Comparison of ENCODE assay signal across 8 cellular contexts in genomic region chr16:75097941-75098897, GRCh38. TPM values are rescaled to one million over a fixed set of nuclear protein-coding genes. Genes with fewer than 3 reads are reported as not detected.
DNase-seq lines count a peak whose midpoint lies in the region; ATAC-seq lines count a peak whose summit lies in the region.

No MANE protein-coding gene starts in this region.

- ATAC-seq in GM19463 (IDR thresholded peaks at IDR 0.05; ENCODE audit: unreplicated experiment) (peak; percentile 53), left colon (no peak), GM19324 (IDR thresholded peaks at IDR 0.05; ENCODE audit: low FRiP score, unreplicated experiment) (no peak)
- peak; percentile 95 for ATAC-seq in activated naive CD8-positive, alpha-beta T cell treated with anti-CD3 and anti-CD28 coated beads, Interleukin-2, amount 50 U/mL, for 24 hours

- peaks cover 11% of the 10 kb centered on the region for H3K36me3 Mint-ChIP-seq in T-helper 1 cell treated with Interleukin-12 subunit alpha and Interleukin-12 subunit beta and Interleukin-4 antibody, amounts not matched to agents 30 μg/mL and 1 μg/mL, for 36 hours (ENCODE audit: low read depth)
- H3K36me3 Mint-ChIP-seq in activated naive CD8-positive, alpha-beta T cell treated with anti-CD3 and anti-CD28 coated beads, Interleukin-2, amount 50 U/mL, for 24 hours (ENCODE audit: low read depth): no peaks in the 10 kb centered on the region

- no peaks in the 10 kb centered on the region for H3K27me3 Mint-ChIP-seq in T-helper 1 cell treated with Interleukin-12 subunit alpha and Interleukin-12 subunit beta and Interleukin-4 antibody, amounts not matched to agents 30 μg/mL and 1 μg/mL, for 36 hours (ENCODE audit: low read depth)
- no peaks in the 10 kb centered on the region for H3K27me3 Mint-ChIP-seq in activated naive CD8-positive, alpha-beta T cell treated with anti-CD3 and anti-CD28 coated beads, Interleukin-2, amount 50 U/mL, for 24 hours

- peak overlapping the region; percentile 96 for H3K27ac Mint-ChIP-seq in T-helper 1 cell treated with Interleukin-12 subunit alpha and Interleukin-12 subunit beta and Interleukin-4 antibody, amounts not matched to agents 30 μg/mL and 1 μg/mL, for 36 hours
- peak overlapping the region; percentile 86 for H3K27ac Mint-ChIP-seq in activated naive CD8-positive, alpha-beta T cell treated with anti-CD3 and anti-CD28 coated beads, Interleukin-2, amount 50 U/mL, for 24 hours

- peaks cover 59% of the 10 kb centered on the region for H3K4me1 Mint-ChIP-seq in T-helper 1 cell treated with Interleukin-12 subunit alpha and Interleukin-12 subunit beta and Interleukin-4 antibody, amounts not matched to agents 30 μg/mL and 1 μg/mL, for 36 hours (ENCODE audit: low read depth)
- peaks cover 64% of the 10 kb centered on the region for H3K4me1 Mint-ChIP-seq in activated naive CD8-positive, alpha-beta T cell treated with anti-CD3 and anti-CD28 coated beads, Interleukin-2, amount 50 U/mL, for 24 hours

- H3K9me3 Mint-ChIP-seq in T-helper 1 cell treated with Interleukin-12 subunit alpha and Interleukin-12 subunit beta and Interleukin-4 antibody, amounts not matched to agents 30 μg/mL and 1 μg/mL, for 36 hours: no peaks in the 10 kb centered on the region
- H3K9me3 Mint-ChIP-seq in activated naive CD8-positive, alpha-beta T cell treated with anti-CD3 and anti-CD28 coated beads, Interleukin-2, amount 50 U/mL, for 24 hours: no peaks in the 10 kb centered on the region

- H3K4me3 Mint-ChIP-seq in T-helper 1 cell treated with Interleukin-12 subunit alpha and Interleukin-12 subunit beta and Interleukin-4 antibody, amounts not matched to agents 30 μg/mL and 1 μg/mL, for 36 hours: peak overlapping the region; percentile 44
- H3K4me3 Mint-ChIP-seq in activated naive CD8-positive, alpha-beta T cell treated with anti-CD3 and anti-CD28 coated beads, Interleukin-2, amount 50 U/mL, for 24 hours: peak overlapping the region; percentile 54

- intact Hi-C loops in left colon (cut with DNase I, micrococcal nuclease): no loop called here

- peak; percentile 78 for DNase-seq in activated naive CD8-positive, alpha-beta T cell treated with anti-CD3 and anti-CD28 coated beads, Interleukin-2, amount 50 U/mL, for 24 hours
- peak; percentile 87 for DNase-seq in stimulated activated CD4-positive, alpha-beta T cell treated with anti-CD3 and anti-CD28 coated beads, Interleukin-1b, Interleukin-23, amount 100 ng/mL, for 48 hours
- no peak for DNase-seq in left colon
- DNase-seq in HuH-7.5 (ENCODE audit: low spot score): no peak
- no peak for DNase-seq in NCI-H1930 (lab: John Stamatoyannopoulos, UW)

RNA-seq across cellular contexts. Expression of gene LDHD, which starts 18.4 kb away (rescaled TPM):
- total RNA-seq in left colon: 10 to 100 TPM; 85.0 to 89.2 TPM

RNA-seq across cellular contexts. Expression of gene ZFP1, which starts 50.1 kb away (rescaled TPM):
- total RNA-seq in left colon: 1 to 10 TPM; 3.1 to 6.2 TPM

Comparison
In these comparisons a context has a peak if more than half of its experiments do, and no peak if none do; other contexts are left out.
1. ATAC-seq: peak in GM19463 (single experiment) and activated naive CD8-positive, alpha-beta T cell treated with anti-CD3 and anti-CD28 coated beads, Interleukin-2, amount 50 U/mL, for 24 hours (single experiment); none in left colon (single experiment) and GM19324 (single experiment).
2. DNase-seq: peak in activated naive CD8-positive, alpha-beta T cell treated with anti-CD3 and anti-CD28 coated beads, Interleukin-2, amount 50 U/mL, for 24 hours (single experiment) and stimulated activated CD4-positive, alpha-beta T cell treated with anti-CD3 and anti-CD28 coated beads, Interleukin-1b, Interleukin-23, amount 100 ng/mL, for 48 hours (single experiment); none in left colon (0 of 2), HuH-7.5 (single experiment) and NCI-H1930 (0 of 2).